ENCODE assay signal across 8 cellular contexts in the genomic region with DNA sequence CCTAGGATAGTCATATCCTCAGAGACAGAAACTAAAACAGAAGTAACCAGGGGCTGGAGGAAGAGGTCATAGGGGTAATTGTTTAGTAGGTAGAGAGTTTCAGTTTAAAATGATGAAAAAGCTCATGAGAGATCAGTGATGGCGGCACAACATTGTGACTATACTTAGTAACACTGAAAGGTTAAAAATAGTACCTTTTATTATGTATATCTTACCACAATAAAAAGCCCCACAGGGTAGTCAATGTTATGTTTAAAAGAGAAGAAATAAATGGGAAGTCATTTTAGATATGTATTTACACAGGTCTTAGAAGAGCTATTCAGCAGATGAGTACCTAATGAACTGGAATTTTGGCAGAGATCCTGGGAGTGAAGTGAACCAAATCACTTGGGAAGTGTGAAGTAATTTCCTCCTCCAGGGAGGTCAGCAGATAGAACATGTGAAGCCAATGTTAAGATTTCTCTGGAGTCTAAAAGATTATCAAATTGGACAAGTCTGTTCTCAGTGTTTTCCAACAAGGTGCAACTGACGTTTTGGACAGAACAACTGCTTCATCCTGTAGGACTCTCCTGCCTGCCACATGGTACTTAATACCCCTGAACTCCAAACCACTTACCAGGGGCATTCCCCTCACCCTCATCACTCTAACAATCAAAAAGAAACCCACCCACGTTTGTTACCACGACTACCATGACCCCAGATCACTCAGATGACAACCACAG. TPM values are rescaled to one million over a fixed set of nuclear protein-coding genes. Genes with fewer than 3 reads are reported as not detected.
DNase-seq lines count a peak whose midpoint lies in the region; ATAC-seq and TF ChIP-seq lines count a peak whose summit lies in the region.

No MANE protein-coding gene starts in this region.

- DNase-seq in GM10266 (ENCODE audit: extremely low spot score), result peak; percentile 64
- DNase-seq in HS-5 (ENCODE audit: low read depth), result peak; percentile 48
- DNase-seq in activated naive CD4-positive, alpha-beta T cell treated with anti-CD3 and anti-CD28 coated beads, Interleukin-2, amount 50 U/mL, for 72 hours (ENCODE audit: low spot score in 2 of 2), result peak; percentile 58 to 62
- peak; percentile 28 to 71 (median 42) for DNase-seq in stimulated activated CD4-positive, alpha-beta T cell treated with anti-CD3 and anti-CD28 coated beads, Interleukin-12 subunit alpha, Interleukin-12 subunit beta, amount 100 ng/mL, for 48 hours (ENCODE audit: low read depth in 2 of 3, low spot score in 1 of 3)
- DNase-seq in HFFc6, result no peak
- no peak for DNase-seq in HEK293T (ENCODE audit: extremely low spot score)
- no peak for DNase-seq in neural progenitor cell (ENCODE audit: low spot score)

- no peak overlapping the region for H2AFZ ChIP-seq in neural progenitor cell (replicated peaks)

- H3K79me2 ChIP-seq in neural progenitor cell (ENCODE audit: low read depth), result peaks cover 68% of the 10 kb centered on the region

- CTCF ChIA-PET in HEK293T (lab: Yijun Ruan, JAX), result interaction anchor here (0.5 to 0.6 kb wide), 2 partner anchors 78 to 1049 kb away, joined by 3 read pairs; no protein-coding TSS in a partner anchor

- H3F3A ChIP-seq in neural progenitor cell (ENCODE audit: low read depth), result peaks cover 2% of the 10 kb centered on the region

- no peak for TF ChIP-seq CTCF in GM10266 (IDR thresholded peaks at IDR 0.05; ENCODE audit: control insufficient read depth, insufficient read depth, low read depth, missing control alignments)
- TF ChIP-seq CTCF in HFFc6 (IDR thresholded peaks at IDR 0.05), result no peak
- TF ChIP-seq CTCF in neural progenitor cell (IDR thresholded peaks at IDR 0.05), result no peak

- no peak overlapping the region for H3K27ac ChIP-seq in neural progenitor cell

- H3K4me1 Mint-ChIP-seq in HFFc6 (ENCODE audit: low read depth) (peaks cover 63% of the 10 kb centered on the region), neural progenitor cell (peaks cover 31% of the 10 kb centered on the region)

- no peaks in the 10 kb centered on the region for H3K27me3 ChIP-seq in neural progenitor cell

- H3K4me3 ChIP-seq in neural progenitor cell, result no peak overlapping the region

- no peak overlapping the region for H3K9ac ChIP-seq in neural progenitor cell

- H3K4me1 ChIP-seq in neural progenitor cell, result peaks cover 18% of the 10 kb centered on the region

- ATAC-seq in GM21423 (IDR thresholded peaks at IDR 0.05; ENCODE audit: unreplicated experiment), result peak; percentile 64
- ATAC-seq in activated naive CD4-positive, alpha-beta T cell treated with anti-CD3 and anti-CD28 coated beads, Interleukin-2, amount 50 U/mL, for 72 hours, result peak; percentile 88

- H3K27me3 Mint-ChIP-seq in HFFc6 (ENCODE audit: insufficient read depth) (no peaks in the 10 kb centered on the region), neural progenitor cell (ENCODE audit: insufficient read depth, low read depth) (no peaks in the 10 kb centered on the region)

- no peaks in the 10 kb centered on the region for H4K20me1 ChIP-seq in neural progenitor cell (ENCODE audit: low read depth)

- peaks cover 4 to 15% of the 10 kb centered on the region in 2 donors for H3K9me3 Mint-ChIP-seq in activated naive CD4-positive, alpha-beta T cell treated with anti-CD3 and anti-CD28 coated beads, Interleukin-2, amount 50 U/mL, for 72 hours
- H3K9me3 Mint-ChIP-seq in HFFc6 (no peaks in the 10 kb centered on the region), neural progenitor cell (peaks cover 33% of the 10 kb centered on the region)

- POLR2A ChIA-PET in HEK293T (lab: Yijun Ruan, JAX), result interaction anchor here (0.6 kb wide), 1 partner anchor 1158 kb away, joined by 3 read pairs; no protein-coding TSS in a partner anchor

- peak overlapping the region; percentile 90 to 96 for H3K27ac Mint-ChIP-seq in activated naive CD4-positive, alpha-beta T cell treated with anti-CD3 and anti-CD28 coated beads, Interleukin-2, amount 50 U/mL, for 72 hours
- H3K27ac Mint-ChIP-seq in HFFc6 (no peak overlapping the region), neural progenitor cell (no peak overlapping the region)

- H3K36me3 ChIP-seq in neural progenitor cell, result no peaks in the 10 kb centered on the region

- peaks cover 31 to 48% of the 10 kb centered on the region in 2 donors for H3K36me3 Mint-ChIP-seq in activated naive CD4-positive, alpha-beta T cell treated with anti-CD3 and anti-CD28 coated beads, Interleukin-2, amount 50 U/mL, for 72 hours
- H3K36me3 Mint-ChIP-seq in HFFc6 (ENCODE audit: low read depth), result peaks cover 29% of the 10 kb centered on the region
- H3K36me3 Mint-ChIP-seq in neural progenitor cell, result peaks cover 40% of the 10 kb centered on the region

- H3K4me3 Mint-ChIP-seq in HFFc6 (no peak overlapping the region), neural progenitor cell (no peak overlapping the region)

- H3K4me2 ChIP-seq in neural progenitor cell, result no peak overlapping the region

- no peaks in the 10 kb centered on the region for H3K9me3 ChIP-seq in neural progenitor cell (ENCODE audit: low read depth)

TF ChIP-seq in HEK293T, 16 proteins besides CTCF, POLR2A, EP300 and RAD21:
- TF ChIP-seq LEF1 (IDR thresholded peaks at IDR 0.05; ENCODE audit: borderline replicate concordance) (no peak), ELF4 (IDR thresholded peaks at IDR 0.05) (no peak), SUZ12 (IDR thresholded peaks at IDR 0.05) (no peak), TARDBP (IDR thresholded peaks at IDR 0.05) (no peak), BHLHE40 (IDR thresholded peaks at IDR 0.05; ENCODE audit: borderline replicate concordance) (no peak), FOXM1 (IDR thresholded peaks at IDR 0.05; ENCODE audit: borderline replicate concordance) (no peak), NFRKB (IDR thresholded peaks at IDR 0.05) (no peak), L3MBTL2 (conservative IDR thresholded peaks at IDR 0.05) (no peak), FOXK2 (IDR thresholded peaks at IDR 0.05) (no peak), FOXA1 (IDR thresholded peaks at IDR 0.05) (no peak), SP1 (IDR thresholded peaks at IDR 0.05) (no peak), CTBP1 (IDR thresholded peaks at IDR 0.05; ENCODE audit: borderline replicate concordance) (no peak), PKNOX1 (IDR thresholded peaks at IDR 0.05) (no peak)
TF ChIP-seq in HEK293T: peak in this region for 0.

RNA-seq across cellular contexts. Expression of gene CDCA7L, which starts 6.4 kb away (rescaled TPM):
- total RNA-seq in activated naive CD4-positive, alpha-beta T cell treated with anti-CD3 and anti-CD28 coated beads, Interleukin-2, amount 50 U/mL, for 72 hours, result 10 to 100 TPM; 81.0 to 92.3 TPM
- total RNA-seq in HFFc6 (2021; fragmentation: NEBNext Ultra II Directional; extraction: Animal tissue kit (Norgen Biotek cat#: 25700)), result 10 to 100 TPM; 32.9 to 51.4 (median 42.7) TPM
- total RNA-seq in neural progenitor cell (ENCODE audit: low replicate concordance), result 39.9 and 49.2 TPM in 2 replicates

Comparison
In these comparisons a context has a peak if more than half of its experiments do, and no peak if none do; other contexts are left out.
1. DNase-seq: peak in GM10266 (single experiment), HS-5 (single experiment), activated naive CD4-positive, alpha-beta T cell treated with anti-CD3 and anti-CD28 coated beads, Interleukin-2, amount 50 U/mL, for 72 hours (2 of 2) and stimulated activated CD4-positive, alpha-beta T cell treated with anti-CD3 and anti-CD28 coated beads, Interleukin-12 subunit alpha, Interleukin-12 subunit beta, amount 100 ng/mL, for 48 hours (3 of 3); none in HFFc6 (single experiment), HEK293T (single experiment) and neural progenitor cell (single experiment).
2. H3K27ac Mint-ChIP-seq: peak in activated naive CD4-positive, alpha-beta T cell treated with anti-CD3 and anti-CD28 coated beads, Interleukin-2, amount 50 U/mL, for 72 hours (2 of 2); none in HFFc6 (single experiment) and neural progenitor cell (single experiment).